27 cellular contexts compared by ENCODE assay signal in the genomic region with DNA sequence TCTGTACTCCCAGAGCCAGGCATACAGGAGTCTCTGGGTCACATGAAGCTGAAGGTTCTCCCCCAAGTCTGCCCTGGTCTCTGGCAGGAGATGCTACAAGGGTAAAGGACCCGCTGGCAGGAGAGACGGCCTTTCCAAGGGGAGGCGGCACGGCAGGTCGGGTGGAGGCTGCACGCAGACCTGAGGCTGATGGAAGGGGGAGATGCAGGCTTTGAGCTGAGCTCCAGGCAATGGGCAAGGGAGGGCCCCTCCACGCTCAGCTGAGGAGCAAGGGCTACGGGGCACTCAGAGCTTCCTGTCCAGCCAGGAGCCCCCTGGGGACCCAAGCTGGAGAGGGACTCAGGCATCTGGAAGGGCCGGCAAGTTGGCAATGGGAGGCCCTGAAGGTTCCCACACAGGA. TPM values are rescaled to one million over a fixed set of nuclear protein-coding genes. Genes with fewer than 3 reads are reported as not detected.
DNase-seq lines count a peak whose midpoint lies in the region; ATAC-seq, FAIRE-seq and TF ChIP-seq lines count a peak whose summit lies in the region.
"Had no signal": no experiment of that assay in that cellular context is flagged by ENCODE, and none has a peak within 500 bp of the region (broad histone marks: within the 10 kb centered on the region; RNA-seq: fewer than 3 reads in every experiment).

No MANE protein-coding gene starts in this region.

- H3K4me3 ChIP-seq in HepG2 (replicated peaks in 1 of 3; ENCODE audit: insufficient read depth in 1 of 3, low read depth in 2 of 3, low read length in 3 of 3) (no peak overlapping the region), right lobe of liver (no peak overlapping the region), neuronal stem cell (ENCODE audit: low read length in 2 of 2) (no peak overlapping the region), testis (no peak overlapping the region), kidney (ENCODE audit: low read length in 2 of 2) (no peak overlapping the region)
- H3K4me3 ChIP-seq: A549; BLaER1 treated with 17β-estradiol and CSF1 and Interleukin-3, amounts not matched to agents 10 nM and 100 nM; GM12878; GM23248 had no signal

- peak overlapping the region; percentile 71 for H2BK5ac ChIP-seq in neuronal stem cell (ENCODE audit: low read length)

- H2BK12ac ChIP-seq in neuronal stem cell (ENCODE audit: low read length) = no peak overlapping the region

- peaks cover 9% of the 10 kb centered on the region for H3K79me1 ChIP-seq in neuronal stem cell (ENCODE audit: low read depth, low read length)

- no peak overlapping the region for H2BK15ac ChIP-seq in neuronal stem cell (ENCODE audit: low read length)

- H3K9me3 Mint-ChIP-seq in stimulated activated effector memory CD8-positive, alpha-beta T cell treated with anti-CD3 and anti-CD28 coated beads, Interleukin-12 subunit alpha, Interleukin-12 subunit beta, amount 100 ng/mL, for 72 hours = no peaks in the 10 kb centered on the region
- H3K9me3 Mint-ChIP-seq: CD4-positive, alpha-beta T cell; CD8-positive, alpha-beta memory T cell had no signal

- no peaks in the 10 kb centered on the region for H3K36me3 Mint-ChIP-seq in stimulated activated effector memory CD8-positive, alpha-beta T cell treated with anti-CD3 and anti-CD28 coated beads, Interleukin-12 subunit alpha, Interleukin-12 subunit beta, amount 100 ng/mL, for 72 hours
- H3K36me3 Mint-ChIP-seq: CD14-positive monocyte had no signal

- no peaks in the 10 kb centered on the region for H3K4me1 Mint-ChIP-seq in stimulated activated effector memory CD8-positive, alpha-beta T cell treated with anti-CD3 and anti-CD28 coated beads, Interleukin-12 subunit alpha, Interleukin-12 subunit beta, amount 100 ng/mL, for 72 hours
- H3K4me1 Mint-ChIP-seq: CD14-positive monocyte; CD8-positive, alpha-beta memory T cell had no signal

- H3K27ac Mint-ChIP-seq in stimulated activated effector memory CD8-positive, alpha-beta T cell treated with anti-CD3 and anti-CD28 coated beads, Interleukin-12 subunit alpha, Interleukin-12 subunit beta, amount 100 ng/mL, for 72 hours = no peak overlapping the region
- H3K27ac Mint-ChIP-seq: CD4-positive, alpha-beta T cell had no signal

- H3K36me3 ChIP-seq in HepG2 (replicated peaks in 1 of 2; ENCODE audit: control insufficient read depth in 1 of 2, insufficient read depth in 2 of 2, low read length in 2 of 2) (no peaks in the 10 kb centered on the region), right lobe of liver (no peaks in the 10 kb centered on the region), neuronal stem cell (replicated peaks in 1 of 2; ENCODE audit: control insufficient read depth in 2 of 2, insufficient read depth in 2 of 2, low read length in 2 of 2) (no peaks in the 10 kb centered on the region), testis (ENCODE audit: low read depth, missing control alignments) (no peaks in the 10 kb centered on the region), kidney (ENCODE audit: control insufficient read depth in 1 of 2, insufficient read depth in 2 of 2, low read length in 2 of 2) (no peaks in the 10 kb centered on the region)
- H3K36me3 ChIP-seq: BE2C had no signal

- in situ Hi-C loops in HepG2 (cut with HindIII; ENCODE audit: extremely low pct_ligation_motif_present, low pct_unique_long_range_greater_than_20kb) = no loop called here

- H3K4me2 ChIP-seq in HepG2 (ENCODE audit: low read depth, low read length) = no peak overlapping the region
- no peak overlapping the region for H3K4me2 ChIP-seq in neuronal stem cell (ENCODE audit: insufficient read depth, low read length, poor library complexity, severe bottlenecking)
- H3K4me2 ChIP-seq: A549; BLaER1 treated with 17β-estradiol and CSF1 and Interleukin-3, amounts not matched to agents 10 nM and 100 nM had no signal

- H3K9me3 ChIP-seq in HepG2 (ENCODE audit: low read length) (no peaks in the 10 kb centered on the region), right lobe of liver (no peaks in the 10 kb centered on the region), neuronal stem cell (replicated peaks in 1 of 2; ENCODE audit: control insufficient read depth in 2 of 2, insufficient read depth in 1 of 2, low read depth in 1 of 2, low read length in 2 of 2) (peaks cover 0 to 5% of the 10 kb centered on the region in 2 donors), testis (no peaks in the 10 kb centered on the region), kidney (ENCODE audit: control insufficient read depth in 1 of 2, low read length in 2 of 2) (no peaks in the 10 kb centered on the region)
- H3K9me3 ChIP-seq: A549, BE2C had no signal

- no peak overlapping the region for H4K8ac ChIP-seq in neuronal stem cell (ENCODE audit: low read depth, low read length)

- H3K79me2 ChIP-seq in HepG2 (ENCODE audit: insufficient read depth, low read length) = no peaks in the 10 kb centered on the region

- H3K23ac ChIP-seq in neuronal stem cell (ENCODE audit: low read depth, low read length, poor library complexity) = peak overlapping the region; percentile 35

- H2AFZ ChIP-seq in HepG2 (ENCODE audit: low read length) = no peak overlapping the region
- H2AFZ ChIP-seq in neuronal stem cell (ENCODE audit: low read length) = no peak overlapping the region
- H2AFZ ChIP-seq: GM23248 had no signal

- no peak for TF ChIP-seq RAD21 in HepG2 (CRISPR knock-in tag; IDR thresholded peaks at IDR 0.05)

- no TSS peak for BruUV-seq in HepG2 (replicated peaks; lab: Mats Ljungman, UMichigan)

- POLR2A ChIA-PET in HepG2 (lab: Yijun Ruan, JAX) = no interaction called here

- FAIRE-seq in HepG2 (lab: Jason Lieb, UNC) = no peak
- no peak for FAIRE-seq in kidney (lab: Jason Lieb, UNC)
- FAIRE-seq: A549, D721Med, GM12878, GM19239, H1 had no signal

- H2AK5ac ChIP-seq in neuronal stem cell (ENCODE audit: low read depth, low read length) = peak overlapping the region; percentile 54

- peak overlapping the region; percentile 19 for H3K18ac ChIP-seq in neuronal stem cell (ENCODE audit: low read length)

- no peak for TF ChIP-seq CTCF in HepG2 (CRISPR knock-in tag; IDR thresholded peaks at IDR 0.05)
- no peak for TF ChIP-seq CTCF in right lobe of liver (IDR thresholded peaks at IDR 0.05)
- TF ChIP-seq CTCF in testis (IDR thresholded peaks at IDR 0.05) = no peak
- no peak for TF ChIP-seq CTCF in kidney (IDR thresholded peaks at IDR 0.05; ENCODE audit: borderline replicate concordance, extremely low read depth, insufficient read depth)

- H2BK120ac ChIP-seq in neuronal stem cell (ENCODE audit: low read depth, low read length) = no peak overlapping the region

- H3K27me3 ChIP-seq in HepG2 (ENCODE audit: control insufficient read depth in 1 of 2, insufficient read depth in 2 of 2, low read length in 2 of 2) (peaks cover 5 to 51% of the 10 kb centered on the region in 2 experiments; a peak in 4 of 5 replicates), right lobe of liver (no peaks in the 10 kb centered on the region), neuronal stem cell (ENCODE audit: control insufficient read depth in 3 of 3, insufficient read depth in 3 of 3, low read depth in 1 of 3, low read length in 3 of 3) (no peaks in the 10 kb centered on the region), testis (no peaks in the 10 kb centered on the region)
- H3K27me3 ChIP-seq: BE2C; BLaER1 treated with 17β-estradiol and CSF1 and Interleukin-3, amounts not matched to agents 10 nM and 100 nM had no signal

- H3K9ac ChIP-seq in HepG2 (ENCODE audit: insufficient read depth, low read depth, low read length) (no peak overlapping the region), neuronal stem cell (ENCODE audit: low read depth, low read length, poor library complexity) (no peak overlapping the region), kidney (ENCODE audit: low read length in 2 of 2) (no peak overlapping the region)
- H3K9ac ChIP-seq: BLaER1 treated with 17β-estradiol and CSF1 and Interleukin-3, amounts not matched to agents 10 nM and 100 nM; GM23248 had no signal

- intact Hi-C loops in HepG2 (cut with micrococcal nuclease; ENCODE audit: unreplicated experiment) = no loop called here
- intact Hi-C loops in right lobe of liver (cut with DNase I) = no loop called here
- intact Hi-C loops in testis (cut with DNase I; ENCODE audit: low total_unique reads) = no loop called here
- intact Hi-C loops in kidney (cut with DNase I) = no loop called here

- TF ChIP-seq EP300 in HepG2 (IDR thresholded peaks at IDR 0.05; ENCODE audit: low read depth in 2 of 2, low read length in 2 of 2) (no peak), HepG2 (CRISPR knock-in tag; IDR thresholded peaks at IDR 0.05; ENCODE audit: borderline replicate concordance) (no peak)

- ATAC-seq in HepG2 = no peak
- no peak for ATAC-seq in right lobe of liver
- ATAC-seq in stimulated activated effector memory CD8-positive, alpha-beta T cell treated with anti-CD3 and anti-CD28 coated beads, Interleukin-12 subunit alpha, Interleukin-12 subunit beta, amount 100 ng/mL, for 72 hours = no peak
- ATAC-seq: A549, GM12878 had no signal

- H4K20me1 ChIP-seq in HepG2 (ENCODE audit: insufficient read depth, low read length) = peaks cover 8% of the 10 kb centered on the region; the same call in 1 of the 2 replicates

- H4K91ac ChIP-seq in neuronal stem cell (ENCODE audit: low read depth, low read length, poor library complexity) = no peak overlapping the region

- no peak for TF ChIP-seq POLR2A in HepG2 (IDR thresholded peaks at IDR 0.05; ENCODE audit: insufficient read depth in 1 of 2, low read depth in 2 of 2, low read length in 2 of 2)
- no peak for TF ChIP-seq POLR2A in right lobe of liver (IDR thresholded peaks at IDR 0.05)
- TF ChIP-seq POLR2A in testis (IDR thresholded peaks at IDR 0.05) = no peak

- H3K27ac ChIP-seq in HepG2 (ENCODE audit: extremely low read length, insufficient read depth, low read length) = no peak overlapping the region
- no peak overlapping the region for H3K27ac ChIP-seq in right lobe of liver
- H3K27ac ChIP-seq in neuronal stem cell (replicated peaks; ENCODE audit: low read length) = no peak overlapping the region
- peak overlapping the region; percentile 17 to 68 for H3K27ac ChIP-seq in testis
- H3K27ac ChIP-seq in kidney (ENCODE audit: low read depth in 2 of 2, low read length in 2 of 2) = no peak overlapping the region
- H3K27ac ChIP-seq: A549; BLaER1 treated with 17β-estradiol and CSF1 and Interleukin-3, amounts not matched to agents 10 nM and 100 nM; GM23248 had no signal

- WGBS in HepG2 (ENCODE audit: low lambda C conversion rate) = 74% methylated on average over 3 of the region's 9 CpGs
- no CpG with 5 or more reads among the region's 9 CpGs for WGBS in right lobe of liver (ENCODE audit: insufficient coverage, low coverage, low lambda C conversion rate, missing lambda C conversion rate)
- WGBS in neuronal stem cell (ENCODE audit: extremely low coverage in 2 of 2, insufficient read length in 2 of 2, insufficient replicate concordance in 1 of 2), 2 donors = no CpG with 5 or more reads among the region's 9 CpGs
- 81 to 100% methylated on average over 1 to 9 of the region's 9 CpGs for WGBS in testis, 2 donors

- peak overlapping the region; percentile 4 for H3K14ac ChIP-seq in neuronal stem cell (ENCODE audit: low read length)

- DNase-seq in HepG2 (ENCODE audit: low spot score) (no peak), right lobe of liver (no peak), neuronal stem cell (ENCODE audit: low spot score) (no peak), testis (no peak), kidney (no peak), putamen (ENCODE audit: low spot score) (no peak)
- no peak for DNase-seq in stimulated activated effector memory CD8-positive, alpha-beta T cell treated with anti-CD3 and anti-CD28 coated beads, Interleukin-12 subunit alpha, Interleukin-12 subunit beta, amount 100 ng/mL, for 72 hours (ENCODE audit: low spot score in 2 of 2)
- DNase-seq: 8988T; ACHN; AML-193; BE2C; CD4-positive, alpha-beta T cell; CD8-positive, alpha-beta memory T cell; DMS 273 treated with DMSO at 0.1 percent for 48 hours; DMS79; EL; GDM1; GM23248; H7; HCEC 1CT had no signal

- no peak overlapping the region for H3K4ac ChIP-seq in neuronal stem cell (ENCODE audit: low read length)

- no peak overlapping the region for H3K4me3 Mint-ChIP-seq in stimulated activated effector memory CD8-positive, alpha-beta T cell treated with anti-CD3 and anti-CD28 coated beads, Interleukin-12 subunit alpha, Interleukin-12 subunit beta, amount 100 ng/mL, for 72 hours
- H3K4me3 Mint-ChIP-seq: CD14-positive monocyte; CD4-positive, alpha-beta T cell; CD8-positive, alpha-beta memory T cell had no signal

- CTCF ChIA-PET in HepG2 (lab: Yijun Ruan, JAX; ENCODE audit: low intra/inter-chr PET ratio, low total read pairs) = interaction anchor here (0.9 kb wide), 1 partner anchor 58 kb away, joined by 3 read pairs; no protein-coding TSS in a partner anchor

- peaks cover 6% of the 10 kb centered on the region; the same call in 1 of the 2 replicates for H3K4me1 ChIP-seq in HepG2 (ENCODE audit: insufficient read depth, low read length)
- no peaks in the 10 kb centered on the region for H3K4me1 ChIP-seq in right lobe of liver
- peaks cover 2 to 4% of the 10 kb centered on the region in 2 donors for H3K4me1 ChIP-seq in neuronal stem cell (ENCODE audit: control insufficient read depth in 2 of 2, insufficient read depth in 1 of 2, low read depth in 1 of 2, low read length in 2 of 2)
- H3K4me1 ChIP-seq in testis = peaks cover 16% of the 10 kb centered on the region
- H3K4me1 ChIP-seq in kidney (ENCODE audit: control insufficient read depth in 1 of 2, insufficient read depth in 1 of 2, low read depth in 1 of 2, low read length in 2 of 2) = no peaks in the 10 kb centered on the region
- H3K4me1 ChIP-seq: A549, BE2C had no signal

RNA-seq across cellular contexts. Expression of gene MEGF6, which starts 50.3 kb away (rescaled TPM):
- total RNA-seq in HepG2 (2016; rRNA removed; fragmentation: Illumina TruSeq; extraction: Trizol) (0.76 and 1.9 TPM in 2 replicates), right lobe of liver (1 to 10 TPM; 2.2 to 9.6 (median 4.4) TPM), testis (10 to 100 TPM; 16.1 to 26.4 TPM), kidney (10.9 TPM)
- total RNA-seq in HepG2 (2016; cell fraction: cytosol; rRNA removed; fragmentation: Illumina TruSeq; extraction: Trizol; ENCODE audit: low read depth) = 0.18 and 0.61 TPM in 2 replicates
- 0.70 and 2.7 TPM in 2 replicates for total RNA-seq in HepG2 (2016; cell fraction: insoluble cytoplasmic fraction; rRNA removed; fragmentation: Illumina TruSeq; extraction: Trizol)
- total RNA-seq in HepG2 (2016; cell fraction: membrane; rRNA removed; fragmentation: Illumina TruSeq; extraction: Trizol) = 0.52 and 0.96 TPM in 2 replicates
- total RNA-seq in HepG2 (2016; cell fraction: nucleus; rRNA removed; fragmentation: Illumina TruSeq; extraction: Trizol) = 2.7 and 3.4 TPM in 2 replicates
- polyA plus RNA-seq in HepG2 (2011; rRNA removed) (1.9 and 3.5 TPM in 2 replicates), testis (ENCODE audit: insufficient read depth, low read depth, low replicate concordance) (9.0 TPM), kidney (ENCODE audit: insufficient read depth, low read depth, low replicate concordance) (2.8 TPM)
- polyA plus RNA-seq in HepG2 (2011; cell fraction: cytosol; rRNA removed) = 0.90 and 1.8 TPM in 2 replicates
- polyA plus RNA-seq in HepG2 (2011; cell fraction: nucleus; rRNA removed) = 68.1 and 94.7 TPM in 2 replicates
- 3.6 and 4.8 TPM in 2 replicates for polyA plus RNA-seq in HepG2 (2012)
- 0.09 and 0.19 TPM in 2 replicates for polyA plus RNA-seq in HepG2 (2016; cell fraction: cytosol; fragmentation: Illumina TruSeq; extraction: Trizol; ENCODE audit: low read depth)
- polyA plus RNA-seq in HepG2 (2016; cell fraction: insoluble cytoplasmic fraction; fragmentation: Illumina TruSeq; extraction: Trizol; ENCODE audit: low read depth) = 0.80 and 1.3 TPM in 2 replicates
- polyA plus RNA-seq in HepG2 (2016; cell fraction: membrane; fragmentation: Illumina TruSeq; extraction: Trizol; ENCODE audit: low read depth) = 0.19 and 0.34 TPM in 2 replicates
- polyA plus RNA-seq in HepG2 (2016; cell fraction: nucleus; fragmentation: Illumina TruSeq; extraction: Trizol; ENCODE audit: insufficient read depth, low read depth) = 8.1 and 10.4 TPM in 2 replicates
- polyA minus RNA-seq in HepG2 (2011; rRNA and poly(A)+ RNA removed; ENCODE audit: low replicate concordance) = 3.5 and 4.6 TPM in 2 replicates
- 1.7 and 2.4 TPM in 2 replicates for polyA minus RNA-seq in HepG2 (2011; cell fraction: cytosol; rRNA and poly(A)+ RNA removed)
- 5.6 and 10.6 TPM in 2 replicates for polyA minus RNA-seq in HepG2 (2011; cell fraction: nucleus; rRNA and poly(A)+ RNA removed)
- polyA plus RNA-seq in neuronal stem cell (2013, experiment 1 of 2) = 10.3 TPM
- 10.0 TPM for polyA plus RNA-seq in neuronal stem cell (2013, experiment 2 of 2)

Comparison
In these comparisons a context has a peak if more than half of its experiments do, and no peak if none do; other contexts are left out.
1. H3K27ac ChIP-seq: peak in testis (2 of 2); none in HepG2 (single experiment), right lobe of liver (0 of 3), neuronal stem cell (single experiment) and kidney (0 of 2).